8 cellular contexts compared by ENCODE assay signal in genomic region chr1:205321959-205322283, GRCh38. TPM values are rescaled to one million over a fixed set of nuclear protein-coding genes. Genes with fewer than 3 reads are reported as not detected.
DNase-seq lines count a peak whose midpoint lies in the region; TF ChIP-seq lines count a peak whose summit lies in the region.

No MANE protein-coding gene starts in this region.

- H3K27ac Mint-ChIP-seq in activated T-cell treated with anti-CD3 and anti-CD28 coated beads, Interleukin-2, amount 50 U/mL, for 24 hours: no peak overlapping the region
- H3K27ac Mint-ChIP-seq in activated CD4-positive, alpha-beta memory T cell treated with anti-CD3 and anti-CD28 coated beads, Interleukin-2, amount 10 ng/mL, durations not matched to agents 7 days and 5 days: no peak overlapping the region

- H3K9me3 ChIP-seq in liver (ENCODE audit: control insufficient read depth in 4 of 4, low read length in 3 of 4) (no peaks in the 10 kb centered on the region), subcutaneous abdominal adipose tissue (ENCODE audit: control insufficient read depth in 5 of 5, low read length in 5 of 5) (no peaks in the 10 kb centered on the region)

- H3K4me1 ChIP-seq in liver (ENCODE audit: control insufficient read depth in 4 of 4, insufficient read depth in 4 of 4, low read length in 3 of 4): peaks cover 16 to 49% (median 37%) of the 10 kb centered on the region in 4 donors
- H3K4me1 ChIP-seq in subcutaneous abdominal adipose tissue (ENCODE audit: control insufficient read depth in 5 of 5, insufficient read depth in 5 of 5, low read length in 5 of 5): peaks cover 7 to 56% (median 42%) of the 10 kb centered on the region in 5 donors

- no peak for TF ChIP-seq CTCF in liver (IDR thresholded peaks at IDR 0.05; ENCODE audit: low read depth, low read length, missing input control)

- in situ Hi-C loops in G401 (cut with HindIII; ENCODE audit: low sequenced_read_pairs): no loop called here

- no peaks in the 10 kb centered on the region for H3K36me3 ChIP-seq in liver (ENCODE audit: control insufficient read depth in 4 of 4, insufficient read depth in 3 of 4, low read depth in 1 of 4, low read length in 3 of 4)
- H3K36me3 ChIP-seq in subcutaneous abdominal adipose tissue (ENCODE audit: control insufficient read depth in 5 of 5, insufficient read depth in 5 of 5, low read length in 5 of 5): no peaks in the 10 kb centered on the region

- POLR2A ChIA-PET in activated CD4-positive, alpha-beta memory T cell treated with anti-CD3 and anti-CD28 coated beads, Interleukin-2, amount 10 ng/mL, durations not matched to agents 7 days and 5 days (lab: Charles Lee): interaction anchor here (1.0 to 10.7 kb wide), 7 partner anchors 9 to 119 kb away, joined by 4 to 234 read pairs (median 11); no protein-coding TSS in a partner anchor

- peak in 1 of 2 donors; percentile 14 for TF ChIP-seq RAD21 in liver (IDR thresholded peaks at IDR 0.05)

- peaks cover 5% of the 10 kb centered on the region for H3K36me3 Mint-ChIP-seq in activated T-cell treated with anti-CD3 and anti-CD28 coated beads, Interleukin-2, amount 50 U/mL, for 24 hours (ENCODE audit: low read depth)
- H3K36me3 Mint-ChIP-seq in activated CD4-positive, alpha-beta memory T cell treated with anti-CD3 and anti-CD28 coated beads, Interleukin-2, amount 10 ng/mL, durations not matched to agents 7 days and 5 days (ENCODE audit: low read depth): peaks cover 17% of the 10 kb centered on the region

- H3K9me3 Mint-ChIP-seq in activated T-cell treated with anti-CD3 and anti-CD28 coated beads, Interleukin-2, amount 50 U/mL, for 24 hours: no peaks in the 10 kb centered on the region
- H3K9me3 Mint-ChIP-seq in activated CD4-positive, alpha-beta memory T cell treated with anti-CD3 and anti-CD28 coated beads, Interleukin-2, amount 10 ng/mL, durations not matched to agents 7 days and 5 days: no peaks in the 10 kb centered on the region

- H3K4me3 ChIP-seq in liver (ENCODE audit: low read depth in 1 of 3, low read length in 3 of 3) (peak overlapping the region in 2 of 3 donors; percentile 29 to 84), subcutaneous abdominal adipose tissue (ENCODE audit: low read depth in 1 of 5, low read length in 5 of 5) (peak overlapping the region; percentile 45 to 93 (median 82))

- peaks cover 64% of the 10 kb centered on the region for H3K4me1 Mint-ChIP-seq in activated T-cell treated with anti-CD3 and anti-CD28 coated beads, Interleukin-2, amount 50 U/mL, for 24 hours (ENCODE audit: low read depth)
- H3K4me1 Mint-ChIP-seq in activated CD4-positive, alpha-beta memory T cell treated with anti-CD3 and anti-CD28 coated beads, Interleukin-2, amount 10 ng/mL, durations not matched to agents 7 days and 5 days: peaks cover 48% of the 10 kb centered on the region

- H3K27ac ChIP-seq in liver (ENCODE audit: low read depth in 1 of 2, low read length in 2 of 2) (peak overlapping the region; percentile 89 to 92), subcutaneous abdominal adipose tissue (ENCODE audit: low read depth, low read length) (peak overlapping the region; percentile 65)

- CTCF ChIA-PET in activated CD4-positive, alpha-beta memory T cell treated with anti-CD3 and anti-CD28 coated beads, Interleukin-2, amount 10 ng/mL, durations not matched to agents 7 days and 5 days (lab: Charles Lee): interaction anchor here (1.1 to 21.8 kb wide), 5 partner anchors 14 to 48 kb away, joined by 5 to 724 read pairs (median 41); no protein-coding TSS in a partner anchor

- H3K9ac ChIP-seq in liver (ENCODE audit: low read depth in 1 of 2, low read length in 2 of 2) (peak overlapping the region in 1 of 2 donors; percentile 60), subcutaneous abdominal adipose tissue (ENCODE audit: low read length in 5 of 5) (peak overlapping the region in 2 of 5 donors; percentile 85 to 86)

- H3K27me3 ChIP-seq in liver (ENCODE audit: control insufficient read depth in 4 of 4, insufficient read depth in 4 of 4, low read length in 3 of 4) (no peaks in the 10 kb centered on the region), subcutaneous abdominal adipose tissue (ENCODE audit: control insufficient read depth in 5 of 5, insufficient read depth in 4 of 5, low read length in 5 of 5) (peaks cover 0 to 4% (median 0%) of the 10 kb centered on the region in 5 donors)

- no peak for DNase-seq in activated T-cell treated with anti-CD3 and anti-CD28 coated beads, Interleukin-2, amount 50 U/mL, for 24 hours
- no peak for DNase-seq in activated T-cell treated with anti-CD3 and anti-CD28 coated beads, Interleukin-2, amount 50 U/mL, for 1 hour
- DNase-seq in activated CD4-positive, alpha-beta memory T cell treated with anti-CD3 and anti-CD28 coated beads, Interleukin-2, amount 10 ng/mL, durations not matched to agents 7 days and 5 days: no peak
- DNase-seq in G401 (ENCODE audit: low spot score) (no peak), NCI-H187 (lab: John Stamatoyannopoulos, UW) (no peak), SIG-M5 treated with dmso at 0.1 percent for 504 hours (lab: John Stamatoyannopoulos, UW; ENCODE audit: unreplicated experiment) (no peak)

- 18% methylated on average over 5 of the region's 5 CpGs for WGBS in liver

- H3K4me3 Mint-ChIP-seq in activated T-cell treated with anti-CD3 and anti-CD28 coated beads, Interleukin-2, amount 50 U/mL, for 24 hours: peak overlapping the region; percentile 91
- H3K4me3 Mint-ChIP-seq in activated CD4-positive, alpha-beta memory T cell treated with anti-CD3 and anti-CD28 coated beads, Interleukin-2, amount 10 ng/mL, durations not matched to agents 7 days and 5 days: peak overlapping the region; percentile 86

- no peaks in the 10 kb centered on the region for H3K27me3 Mint-ChIP-seq in activated T-cell treated with anti-CD3 and anti-CD28 coated beads, Interleukin-2, amount 50 U/mL, for 24 hours
- peaks cover 27% of the 10 kb centered on the region for H3K27me3 Mint-ChIP-seq in activated CD4-positive, alpha-beta memory T cell treated with anti-CD3 and anti-CD28 coated beads, Interleukin-2, amount 10 ng/mL, durations not matched to agents 7 days and 5 days

TF ChIP-seq in liver, 16 proteins besides CTCF, POLR2A, EP300 and RAD21 (continues in another document):
- peak; percentile 81 for TF ChIP-seq NR2F2 (IDR thresholded peaks at IDR 0.05)
- TF ChIP-seq HNF4A (conservative IDR thresholded peaks at IDR 0.05): peak; percentile 60 to 64
- peak in 1 of 2 donors; percentile 43 for TF ChIP-seq JUND (IDR thresholded peaks at IDR 0.05)
- TF ChIP-seq, protein P1, sequence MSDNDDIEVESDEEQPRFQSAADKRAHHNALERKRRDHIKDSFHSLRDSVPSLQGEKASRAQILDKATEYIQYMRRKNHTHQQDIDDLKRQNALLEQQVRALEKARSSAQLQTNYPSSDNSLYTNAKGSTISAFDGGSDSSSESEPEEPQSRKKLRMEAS (IDR thresholded peaks at IDR 0.05): no peak
- no peak for TF ChIP-seq FOXA1 (IDR thresholded peaks at IDR 0.05)
- TF ChIP-seq GABPA (IDR thresholded peaks at IDR 0.05 in 1 of 2, conservative IDR thresholded peaks at IDR 0.05 in 1 of 2): no peak
- TF ChIP-seq ATF3 (IDR thresholded peaks at IDR 0.05): no peak
- peak; percentile 37 for TF ChIP-seq HNF4G (IDR thresholded peaks at IDR 0.05)
- TF ChIP-seq YY1 (IDR thresholded peaks at IDR 0.05): no peak
- TF ChIP-seq RXRA (IDR thresholded peaks at IDR 0.05): peak; percentile 80 to 87
- TF ChIP-seq, protein P2, sequence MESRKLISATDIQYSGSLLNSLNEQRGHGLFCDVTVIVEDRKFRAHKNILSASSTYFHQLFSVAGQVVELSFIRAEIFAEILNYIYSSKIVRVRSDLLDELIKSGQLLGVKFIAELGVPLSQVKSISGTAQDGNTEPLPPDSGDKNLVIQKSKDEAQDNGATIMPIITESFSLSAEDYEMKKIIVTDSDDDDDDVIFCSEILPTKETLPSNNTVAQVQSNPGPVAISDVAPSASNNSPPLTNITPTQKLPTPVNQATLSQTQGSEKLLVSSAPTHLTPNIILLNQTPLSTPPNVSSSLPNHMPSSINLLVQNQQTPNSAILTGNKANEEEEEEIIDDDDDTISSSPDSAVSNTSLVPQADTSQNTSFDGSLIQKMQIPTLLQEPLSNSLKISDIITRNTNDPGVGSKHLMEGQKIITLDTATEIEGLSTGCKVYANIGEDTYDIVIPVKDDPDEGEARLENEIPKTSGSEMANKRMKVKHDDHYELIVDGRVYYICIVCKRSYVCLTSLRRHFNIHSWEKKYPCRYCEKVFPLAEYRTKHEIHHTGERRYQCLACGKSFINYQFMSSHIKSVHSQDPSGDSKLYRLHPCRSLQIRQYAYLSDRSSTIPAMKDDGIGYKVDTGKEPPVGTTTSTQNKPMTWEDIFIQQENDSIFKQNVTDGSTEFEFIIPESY (IDR thresholded peaks at IDR 0.05): no peak
- no peak for TF ChIP-seq EGR1 (IDR thresholded peaks at IDR 0.05; ENCODE audit: low read depth in 2 of 2)
- TF ChIP-seq SP1 (IDR thresholded peaks at IDR 0.05): peak; percentile 69
- no peak for TF ChIP-seq TAF1 (conservative IDR thresholded peaks at IDR 0.05)

RNA-seq across cellular contexts. Expression of gene NUAK2, which starts 0.4 kb away (rescaled TPM):
- 10 to 100 TPM; 12.4 to 13.0 TPM for total RNA-seq in activated CD4-positive, alpha-beta memory T cell treated with anti-CD3 and anti-CD28 coated beads, Interleukin-2, amount 10 ng/mL, durations not matched to agents 7 days and 5 days
- 1 to 10 TPM; 1.3 to 1.7 TPM for total RNA-seq in liver
- 1 to 10 TPM; 2.4 TPM for polyA plus RNA-seq in liver
- 6.3 and 8.3 TPM in 2 replicates for total RNA-seq in G401 (2014; rRNA removed; shearing (Covaris generic))

RNA-seq across cellular contexts. Expression of gene KLHDC8A, which starts 34.8 kb away (rescaled TPM):
- total RNA-seq in activated CD4-positive, alpha-beta memory T cell treated with anti-CD3 and anti-CD28 coated beads, Interleukin-2, amount 10 ng/mL, durations not matched to agents 7 days and 5 days: not detected
- under 1 TPM in 1 of 2 donors, not detected in 1; 0.05 TPM for total RNA-seq in liver
- under 1 TPM in 1 of 2 donors, not detected in 1; 0.02 TPM for polyA plus RNA-seq in liver
- total RNA-seq in G401 (2014; rRNA removed; shearing (Covaris generic)): 1.3 and 2.8 TPM in 2 replicates
